13 cellular contexts compared by ENCODE assay signal in genomic region chr22:26430600-26430999, GRCh38. TPM values are rescaled to one million over a fixed set of nuclear protein-coding genes. Genes with fewer than 3 reads are reported as not detected.
A peak's percentile ranks its signal among the peaks of the same experiment; 100 is the strongest.
DNase-seq lines count a peak whose midpoint lies in the region; ATAC-seq and TF ChIP-seq lines count a peak whose summit lies in the region.
"Had no signal": no experiment of that assay in that cellular context is flagged by ENCODE, and none has a peak within 500 bp of the region (broad histone marks: within the 10 kb centered on the region; RNA-seq: fewer than 3 reads in every experiment).

No MANE protein-coding gene starts in this region.

- H3K4me1 ChIP-seq in OCI-LY7 (ENCODE audit: insufficient read depth, low read length, poor library complexity, severe bottlenecking), result peaks cover 42% of the 10 kb centered on the region
- H3K4me1 ChIP-seq: pancreas had no signal

- H3K27me3 Mint-ChIP-seq in activated CD4-positive, alpha-beta T cell treated with anti-CD3 and anti-CD28 coated beads, Interleukin-2, amount 10 ng/mL, durations not matched to agents 24 days and 14 days, result peaks cover 5% of the 10 kb centered on the region
- peaks cover 14% of the 10 kb centered on the region for H3K27me3 Mint-ChIP-seq in osteocyte (ENCODE audit: unreplicated experiment)

- H3K9me2 ChIP-seq in OCI-LY7 (ENCODE audit: insufficient read depth, low read length), result no peaks in the 10 kb centered on the region

- no peaks in the 10 kb centered on the region for H3K79me2 ChIP-seq in OCI-LY7 (ENCODE audit: insufficient read depth, low read depth, low read length)

- peak overlapping the region; percentile 66 for H3K4me2 ChIP-seq in OCI-LY7 (ENCODE audit: low read length)
- H3K4me2 ChIP-seq: PC-9 had no signal

- H3K9me3 ChIP-seq in OCI-LY7 (ENCODE audit: low read length), result no peaks in the 10 kb centered on the region
- H3K9me3 ChIP-seq: pancreas had no signal

- peak overlapping the region; percentile 91 for H3K27ac Mint-ChIP-seq in activated CD4-positive, alpha-beta T cell treated with anti-CD3 and anti-CD28 coated beads, Interleukin-2, amount 10 ng/mL, durations not matched to agents 24 days and 14 days
- H3K27ac Mint-ChIP-seq in osteocyte (ENCODE audit: unreplicated experiment), result peak overlapping the region; percentile 45

- intact Hi-C loops in activated CD4-positive, alpha-beta T cell treated with anti-CD3 and anti-CD28 coated beads, Interleukin-2, amount 10 ng/mL, durations not matched to agents 24 days and 14 days (cut with micrococcal nuclease), result loop anchor here (2.0 kb wide), 2 partner anchors 26 to 242 kb away; no protein-coding TSS in a partner anchor
- intact Hi-C loops in OCI-LY7 (cut with micrococcal nuclease; ENCODE audit: unreplicated experiment), result no loop called here

- H3K4me3 Mint-ChIP-seq in activated CD4-positive, alpha-beta T cell treated with anti-CD3 and anti-CD28 coated beads, Interleukin-2, amount 10 ng/mL, durations not matched to agents 24 days and 14 days, result peak overlapping the region; percentile 89
- H3K4me3 Mint-ChIP-seq in osteocyte (ENCODE audit: unreplicated experiment), result peak overlapping the region; percentile 67

- peaks cover 7% of the 10 kb centered on the region; the same call in 1 of the 2 replicates for H4K20me1 ChIP-seq in OCI-LY7 (ENCODE audit: insufficient read depth, low read length)

- no peak overlapping the region for H2AFZ ChIP-seq in OCI-LY7 (ENCODE audit: low read length)
- H2AFZ ChIP-seq: PC-9 had no signal

- no peak overlapping the region for H3K27ac ChIP-seq in OCI-LY7 (ENCODE audit: low read depth, low read length, poor library complexity, severe bottlenecking)
- H3K27ac ChIP-seq: coronary artery, pancreas, PC-9 had no signal

- BruUV-seq in OCI-LY7 (replicated peaks; lab: Mats Ljungman, UMichigan), result no TSS peak

- CTCF ChIA-PET in OCI-LY7 (lab: Charles Lee; ENCODE audit: unreplicated experiment), result interaction anchor here (0.5 kb wide), 1 partner anchor 73 kb away, joined by 3 read pairs; no protein-coding TSS in a partner anchor

- no peaks in the 10 kb centered on the region for H3K36me3 ChIP-seq in OCI-LY7 (ENCODE audit: insufficient read depth, low read length)
- H3K36me3 ChIP-seq: pancreas had no signal

- DNase-seq in activated CD4-positive, alpha-beta T cell treated with anti-CD3 and anti-CD28 coated beads, Interleukin-2, amount 10 ng/mL, durations not matched to agents 24 days and 14 days, result peak; percentile 70
- no peak for DNase-seq in activated CD4-positive, alpha-beta T cell treated with anti-CD3 and anti-CD28 coated beads for 4 hours
- DNase-seq in OCI-LY7 (ENCODE audit: low spot score), result no peak
- DNase-seq in cerebellar cortex (ENCODE audit: low spot score), result peak; percentile 23
- no peak for DNase-seq in osteocyte (ENCODE audit: extremely low spot score, unreplicated experiment)
- no peak for DNase-seq in HPDE6-E6E7 (ENCODE audit: extremely low spot score)
- DNase-seq in NK-92 (lab: John Stamatoyannopoulos, UW; ENCODE audit: unreplicated experiment), result no peak
- DNase-seq: foreskin fibroblast, NCI-H187 treated with DMSO at 0.1 percent for 48 hours, pancreas, PC-9 had no signal

- ATAC-seq in GM18511 (IDR thresholded peaks at IDR 0.05; ENCODE audit: unreplicated experiment), result no peak
- ATAC-seq: pancreas had no signal

- H3K36me3 Mint-ChIP-seq in activated CD4-positive, alpha-beta T cell treated with anti-CD3 and anti-CD28 coated beads, Interleukin-2, amount 10 ng/mL, durations not matched to agents 24 days and 14 days (ENCODE audit: low read depth), result peaks cover 44% of the 10 kb centered on the region
- H3K36me3 Mint-ChIP-seq in osteocyte (ENCODE audit: unreplicated experiment), result peaks cover 5% of the 10 kb centered on the region

- H3K9me3 Mint-ChIP-seq in activated CD4-positive, alpha-beta T cell treated with anti-CD3 and anti-CD28 coated beads, Interleukin-2, amount 10 ng/mL, durations not matched to agents 24 days and 14 days, result no peaks in the 10 kb centered on the region
- no peaks in the 10 kb centered on the region for H3K9me3 Mint-ChIP-seq in osteocyte (ENCODE audit: unreplicated experiment)

- peak overlapping the region; percentile 73 for H3K4me3 ChIP-seq in OCI-LY7 (ENCODE audit: low read depth, low read length, poor library complexity, severe bottlenecking)
- H3K4me3 ChIP-seq: PC-9 had no signal

- TF ChIP-seq CTCF in OCI-LY7 (conservative IDR thresholded peaks at IDR 0.05; ENCODE audit: low read length), result no peak
- TF ChIP-seq CTCF in osteocyte (IDR thresholded peaks at IDR 0.05), result no peak

- H3K4me1 Mint-ChIP-seq in activated CD4-positive, alpha-beta T cell treated with anti-CD3 and anti-CD28 coated beads, Interleukin-2, amount 10 ng/mL, durations not matched to agents 24 days and 14 days, result peaks cover 60% of the 10 kb centered on the region
- peaks cover 27% of the 10 kb centered on the region for H3K4me1 Mint-ChIP-seq in osteocyte (ENCODE audit: unreplicated experiment)

- POLR2A ChIA-PET in OCI-LY7 (lab: Charles Lee), result interaction anchor here (0.7 to 2.1 kb wide), 8 partner anchors 8 to 1944 kb away, joined by 3 to 9 read pairs (median 4); partner anchors contain the start of genes HPS4 and SRRD

RNA-seq across cellular contexts. Expression of gene ASPHD2, which starts 1.5 kb away (rescaled TPM):
- 19.4 and 20.7 TPM in 2 replicates for total RNA-seq in activated CD4-positive, alpha-beta T cell treated with anti-CD3 and anti-CD28 coated beads, Interleukin-2, amount 10 ng/mL, durations not matched to agents 24 days and 14 days
- 5.8 and 6.5 TPM in 2 replicates for total RNA-seq in OCI-LY7 (2014; rRNA removed; shearing (Covaris generic))
- total RNA-seq in OCI-LY7 (2022), result 5.5 and 6.1 TPM in 2 replicates
- total RNA-seq in osteocyte, result 4.5 and 4.9 TPM in 2 replicates

RNA-seq across cellular contexts. Expression of gene HPS4, which starts 53.0 kb away (rescaled TPM):
- 47.0 and 51.2 TPM in 2 replicates for total RNA-seq in activated CD4-positive, alpha-beta T cell treated with anti-CD3 and anti-CD28 coated beads, Interleukin-2, amount 10 ng/mL, durations not matched to agents 24 days and 14 days
- 64.8 and 77.4 TPM in 2 replicates for total RNA-seq in OCI-LY7 (2014; rRNA removed; shearing (Covaris generic))
- total RNA-seq in OCI-LY7 (2022) (89.6 and 107 TPM in 2 replicates), osteocyte (35.8 and 37.1 TPM in 2 replicates)

RNA-seq across cellular contexts. Expression of gene SRRD, which starts 53.1 kb away (rescaled TPM):
- 28.1 and 32.4 TPM in 2 replicates for total RNA-seq in activated CD4-positive, alpha-beta T cell treated with anti-CD3 and anti-CD28 coated beads, Interleukin-2, amount 10 ng/mL, durations not matched to agents 24 days and 14 days
- total RNA-seq in OCI-LY7 (2014; rRNA removed; shearing (Covaris generic)), result 20.7 and 23.1 TPM in 2 replicates
- 33.0 and 36.6 TPM in 2 replicates for total RNA-seq in OCI-LY7 (2022)
- 20.4 and 21.6 TPM in 2 replicates for total RNA-seq in osteocyte

Comparison
In these comparisons a context has a peak if more than half of its experiments do, and no peak if none do; other contexts are left out.
1. DNase-seq: peak in activated CD4-positive, alpha-beta T cell treated with anti-CD3 and anti-CD28 coated beads, Interleukin-2, amount 10 ng/mL, durations not matched to agents 24 days and 14 days (single experiment) and cerebellar cortex (single experiment); none in activated CD4-positive, alpha-beta T cell treated with anti-CD3 and anti-CD28 coated beads for 4 hours (0 of 2), OCI-LY7 (single experiment), osteocyte (single experiment), HPDE6-E6E7 (single experiment) and NK-92 (single experiment).